ENCODE assay signal across 1 cellular context in genomic region chr9:34651876-34652602, GRCh38.
A peak's percentile ranks its signal among the peaks of the same experiment; 100 is the strongest.
TF ChIP-seq lines count a peak whose summit lies in the region.

IL11RA (plus strand) TSS chr9:34652185; CDS start chr9:34655218, 3,033 bp downstream.

TF ChIP-seq in HepG2, 621 proteins besides CTCF, POLR2A, EP300 and RAD21 (continued from another document and continues in another):
- TF ChIP-seq IKZF5 (CRISPR knock-in tag; IDR thresholded peaks at IDR 0.05) (peak; percentile 72; the same call in 1 of the 2 replicates), ZNF543 (CRISPR knock-in tag; IDR thresholded peaks at IDR 0.05) (0 out of 2 replicates have a peak, but pooled peaks have one; percentile 23), YY1 (IDR thresholded peaks at IDR 0.05; ENCODE audit: insufficient read depth, insufficient replicate concordance, low read depth, low read length) (peak; percentile 61), FOXC1 (CRISPR knock-in tag; IDR thresholded peaks at IDR 0.05; ENCODE audit: borderline replicate concordance) (no peak; the same call in 1 of the 2 replicates), ZNF710 (CRISPR knock-in tag; IDR thresholded peaks at IDR 0.05; ENCODE audit: borderline replicate concordance) (no peak), ZNF556 (CRISPR knock-in tag; IDR thresholded peaks at IDR 0.05; ENCODE audit: borderline replicate concordance) (peak; percentile 32; the same call in 1 of the 2 replicates), ZFP36L2 (CRISPR knock-in tag; IDR thresholded peaks at IDR 0.05) (no peak), SRSF1 (optimal IDR thresholded peaks at IDR 0.05; ENCODE audit: low read depth, low read length) (peak; percentile 94), PLSCR1 (CRISPR knock-in tag; IDR thresholded peaks at IDR 0.05; ENCODE audit: borderline replicate concordance) (no peak), U2AF2 (IDR thresholded peaks at IDR 0.05; ENCODE audit: low read depth, low read length) (no peak), ZNF20 (CRISPR knock-in tag; IDR thresholded peaks at IDR 0.05) (0 out of 2 replicates have a peak, but pooled peaks have one; percentile 83), SIN3B (IDR thresholded peaks at IDR 0.05; ENCODE audit: low read length) (0 out of 2 replicates have a peak, but pooled peaks have one; percentile 32), ZNF574 (CRISPR knock-in tag; IDR thresholded peaks at IDR 0.05) (peak; percentile 71), KLF6 (CRISPR knock-in tag; IDR thresholded peaks at IDR 0.05) (no peak), BORCS8-MEF2B (CRISPR knock-in tag; IDR thresholded peaks at IDR 0.05) (peak; percentile 27; the same call in 1 of the 2 replicates), CHCHD3 (CRISPR knock-in tag; IDR thresholded peaks at IDR 0.05) (0 out of 2 replicates have a peak, but pooled peaks have one; percentile 50), NCOR1 (IDR thresholded peaks at IDR 0.05; ENCODE audit: borderline replicate concordance, low read length) (peak; percentile 50; the same call in 1 of the 2 replicates), ASH2L (IDR thresholded peaks at IDR 0.05; ENCODE audit: insufficient read length, low read depth, low read length) (peak; percentile 56), GATA4 (IDR thresholded peaks at IDR 0.05; ENCODE audit: borderline replicate concordance, low read depth) (peak; percentile 59; the same call in 1 of the 2 replicates), ZFX (CRISPR knock-in tag; IDR thresholded peaks at IDR 0.05; ENCODE audit: low read depth) (peak; percentile 85), TAF15 (IDR thresholded peaks at IDR 0.05; ENCODE audit: low read depth, low read length, poor library complexity, severe bottlenecking) (peak; percentile 82), RXRB (CRISPR knock-in tag; IDR thresholded peaks at IDR 0.05; ENCODE audit: borderline replicate concordance) (peak; percentile 80), ZIK1 (CRISPR knock-in tag; IDR thresholded peaks at IDR 0.05; ENCODE audit: borderline replicate concordance, low read depth) (no peak; the same call in 1 of the 2 replicates), SP1 (IDR thresholded peaks at IDR 0.05) (no peak), SP1 (CRISPR knock-in tag; IDR thresholded peaks at IDR 0.05) (peak; percentile 72), ZNF451 (CRISPR knock-in tag; IDR thresholded peaks at IDR 0.05) (peak; percentile 60; the same call in 1 of the 2 replicates), ZNF609 (CRISPR knock-in tag; IDR thresholded peaks at IDR 0.05; ENCODE audit: borderline replicate concordance) (peak; percentile 51; the same call in 1 of the 2 replicates), RBFOX2 (IDR thresholded peaks at IDR 0.05; ENCODE audit: low read depth, low read length) (peak; percentile 68), ZNF232 (CRISPR knock-in tag; IDR thresholded peaks at IDR 0.05; ENCODE audit: borderline replicate concordance) (no peak), GPBP1L1 (CRISPR knock-in tag; IDR thresholded peaks at IDR 0.05) (no peak), DRAP1 (CRISPR knock-in tag; IDR thresholded peaks at IDR 0.05) (peak; percentile 58; the same call in 1 of the 2 replicates), CSRNP2 (CRISPR knock-in tag; conservative IDR thresholded peaks at IDR 0.05; ENCODE audit: low read depth) (no peak), SKIL (CRISPR knock-in tag; IDR thresholded peaks at IDR 0.05; ENCODE audit: borderline replicate concordance) (peak; percentile 71), SOX6 (IDR thresholded peaks at IDR 0.05) (no peak), SOX6 (CRISPR knock-in tag; IDR thresholded peaks at IDR 0.05) (peak; percentile 72), SAP130 (CRISPR knock-in tag; IDR thresholded peaks at IDR 0.05; ENCODE audit: low read depth) (peak; percentile 94), PAXIP1 (CRISPR knock-in tag; conservative IDR thresholded peaks at IDR 0.05) (peak; percentile 88), ZNF256 (CRISPR knock-in tag; conservative IDR thresholded peaks at IDR 0.05) (no peak)
